ENCODE assay signal across 1 cellular context in the genomic region with DNA sequence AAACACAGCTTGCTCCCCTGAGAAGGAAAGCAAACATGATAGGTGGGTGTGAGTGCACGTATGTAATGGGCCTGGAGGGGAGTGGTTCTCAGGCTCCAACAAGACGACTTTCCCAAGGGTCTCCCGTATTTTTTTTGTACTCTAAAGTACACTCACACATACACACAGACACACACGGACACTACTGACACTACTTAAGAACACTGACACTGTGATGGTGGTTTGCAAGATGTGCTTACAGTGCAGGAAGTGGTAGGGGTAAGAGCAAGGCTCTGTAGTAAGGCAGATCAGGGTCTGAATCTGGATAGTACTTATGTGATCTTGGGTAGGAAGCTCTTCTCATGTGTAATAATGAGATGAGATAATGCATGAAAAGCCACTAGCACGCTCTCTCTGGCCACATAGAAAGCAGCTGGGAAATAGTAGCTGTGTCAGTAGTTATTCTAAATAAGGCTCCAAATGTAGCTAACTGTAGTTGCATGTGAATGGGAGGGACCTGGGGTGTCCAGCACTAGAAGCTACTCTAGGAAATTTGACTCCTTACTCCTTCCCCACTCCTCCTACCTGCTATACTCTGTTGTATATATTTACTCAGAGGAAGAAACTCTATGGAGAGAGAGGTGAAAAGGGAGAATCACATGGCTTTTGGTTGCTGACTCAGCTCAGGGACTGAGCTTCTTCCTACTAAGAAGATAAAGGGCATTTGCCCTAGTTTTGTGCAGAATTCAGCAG.
TF ChIP-seq lines count a peak whose summit lies in the region.

No MANE protein-coding gene starts in this region.

TF ChIP-seq in GM12878, 131 proteins besides CTCF, POLR2A, EP300 and RAD21:
- TF ChIP-seq RUNX3 (IDR thresholded peaks at IDR 0.05; ENCODE audit: low read length) (peak; percentile 69), MTA2 (IDR thresholded peaks at IDR 0.05; ENCODE audit: low read depth) (no peak), BHLHE40 (IDR thresholded peaks at IDR 0.05; ENCODE audit: borderline replicate concordance in 1 of 2, low read depth in 2 of 2, low read length in 1 of 2) (0 out of 4 replicates have a peak, but pooled peaks of 1 of the 2 experiments have one; percentile 11), TCF7 (IDR thresholded peaks at IDR 0.05; ENCODE audit: borderline replicate concordance) (no peak)
- TF ChIP-seq, protein P1, sequence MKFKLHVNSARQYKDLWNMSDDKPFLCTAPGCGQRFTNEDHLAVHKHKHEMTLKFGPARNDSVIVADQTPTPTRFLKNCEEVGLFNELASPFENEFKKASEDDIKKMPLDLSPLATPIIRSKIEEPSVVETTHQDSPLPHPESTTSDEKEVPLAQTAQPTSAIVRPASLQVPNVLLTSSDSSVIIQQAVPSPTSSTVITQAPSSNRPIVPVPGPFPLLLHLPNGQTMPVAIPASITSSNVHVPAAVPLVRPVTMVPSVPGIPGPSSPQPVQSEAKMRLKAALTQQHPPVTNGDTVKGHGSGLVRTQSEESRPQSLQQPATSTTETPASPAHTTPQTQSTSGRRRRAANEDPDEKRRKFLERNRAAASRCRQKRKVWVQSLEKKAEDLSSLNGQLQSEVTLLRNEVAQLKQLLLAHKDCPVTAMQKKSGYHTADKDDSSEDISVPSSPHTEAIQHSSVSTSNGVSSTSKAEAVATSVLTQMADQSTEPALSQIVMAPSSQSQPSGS (IDR thresholded peaks at IDR 0.05; ENCODE audit: low read length), result 0 out of 2 replicates have a peak, but pooled peaks have one; percentile 63
- TF ChIP-seq, protein P2, sequence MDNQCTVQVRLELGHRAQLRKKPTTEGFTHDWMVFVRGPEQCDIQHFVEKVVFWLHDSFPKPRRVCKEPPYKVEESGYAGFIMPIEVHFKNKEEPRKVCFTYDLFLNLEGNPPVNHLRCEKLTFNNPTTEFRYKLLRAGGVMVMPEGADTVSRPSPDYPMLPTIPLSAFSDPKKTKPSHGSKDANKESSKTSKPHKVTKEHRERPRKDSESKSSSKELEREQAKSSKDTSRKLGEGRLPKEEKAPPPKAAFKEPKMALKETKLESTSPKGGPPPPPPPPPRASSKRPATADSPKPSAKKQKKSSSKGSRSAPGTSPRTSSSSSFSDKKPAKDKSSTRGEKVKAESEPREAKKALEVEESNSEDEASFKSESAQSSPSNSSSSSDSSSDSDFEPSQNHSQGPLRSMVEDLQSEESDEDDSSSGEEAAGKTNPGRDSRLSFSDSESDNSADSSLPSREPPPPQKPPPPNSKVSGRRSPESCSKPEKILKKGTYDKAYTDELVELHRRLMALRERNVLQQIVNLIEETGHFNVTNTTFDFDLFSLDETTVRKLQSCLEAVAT (IDR thresholded peaks at IDR 0.05), result no peak
